In genomic region chr15:85100186-85100937, GRCh38 we compare ENCODE assay signal across 13 cellular contexts.
DNase-seq lines count a peak whose midpoint lies in the region; ATAC-seq lines count a peak whose summit lies in the region.
"Had no signal": no experiment of that assay in that cellular context is flagged by ENCODE, and none has a peak within 500 bp of the region (broad histone marks: within the 10 kb centered on the region; RNA-seq: fewer than 3 reads in every experiment).

No MANE protein-coding gene starts in this region.

- peak; percentile 89 for ATAC-seq in effector memory CD8-positive, alpha-beta T cell (replicated peaks)
- ATAC-seq: gastrocnemius medialis, left cardiac atrium had no signal

- H3K27ac ChIP-seq in temporal lobe (ENCODE audit: low read depth, low read length): peak overlapping the region; percentile 90
- H3K27ac ChIP-seq: gastrocnemius medialis, vagina had no signal

- H3K9me3 Mint-ChIP-seq in effector memory CD8-positive, alpha-beta T cell: no peaks in the 10 kb centered on the region
- H3K9me3 Mint-ChIP-seq: activated CD4-positive, alpha-beta memory T cell treated with anti-CD3 and anti-CD28 coated beads for 36 hours had no signal

- H3K4me1 Mint-ChIP-seq in effector memory CD8-positive, alpha-beta T cell (ENCODE audit: low read depth in 2 of 2): peaks cover 0 to 5% of the 10 kb centered on the region in 2 donors

- H3K4me3 Mint-ChIP-seq in effector memory CD8-positive, alpha-beta T cell: no peak overlapping the region
- H3K4me3 Mint-ChIP-seq: activated CD4-positive, alpha-beta memory T cell treated with anti-CD3 and anti-CD28 coated beads for 36 hours had no signal

- no peaks in the 10 kb centered on the region for H3K27me3 Mint-ChIP-seq in effector memory CD8-positive, alpha-beta T cell
- H3K27me3 Mint-ChIP-seq: activated CD4-positive, alpha-beta memory T cell treated with anti-CD3 and anti-CD28 coated beads for 36 hours had no signal

- peaks cover 9% of the 10 kb centered on the region for H3K36me3 Mint-ChIP-seq in effector memory CD8-positive, alpha-beta T cell (ENCODE audit: insufficient read depth)

- DNase-seq in activated effector memory CD4-positive, alpha-beta T cell treated with anti-CD3 and anti-CD28 coated beads, Interleukin-2, amount 50 U/mL, for 16 hours: peak; percentile 63
- DNase-seq in activated effector memory CD4-positive, alpha-beta T cell treated with Interleukin-2 at 50 U/mL for 16 hours: no peak
- peak; percentile 27 for DNase-seq in NCI-H510A treated with DMSO at 0.1 percent for 48 hours (lab: John Stamatoyannopoulos, UW)
- DNase-seq in effector memory CD8-positive, alpha-beta T cell: peak in 2 of 3 experiments; percentile 6 to 9
- DNase-seq in T-helper 9 cell: no peak
- DNase-seq in NCI-H1048 (lab: John Stamatoyannopoulos, UW): no peak
- no peak for DNase-seq in COR-L47 (lab: John Stamatoyannopoulos, UW)
- DNase-seq: activated CD4-positive, alpha-beta memory T cell treated with anti-CD3 and anti-CD28 coated beads for 36 hours; gastrocnemius medialis; left cardiac atrium; NCI-H1436 had no signal

- H3K27ac Mint-ChIP-seq in effector memory CD8-positive, alpha-beta T cell: no peak overlapping the region
- H3K27ac Mint-ChIP-seq: activated CD4-positive, alpha-beta memory T cell treated with anti-CD3 and anti-CD28 coated beads for 36 hours had no signal

Comparison
In these comparisons a context has a peak if more than half of its experiments do, and no peak if none do; other contexts are left out.
1. DNase-seq: peak in activated effector memory CD4-positive, alpha-beta T cell treated with anti-CD3 and anti-CD28 coated beads, Interleukin-2, amount 50 U/mL, for 16 hours (single experiment), NCI-H510A treated with DMSO at 0.1 percent for 48 hours (single experiment) and effector memory CD8-positive, alpha-beta T cell (2 of 3); none in activated effector memory CD4-positive, alpha-beta T cell treated with Interleukin-2 at 50 U/mL for 16 hours (single experiment), T-helper 9 cell (single experiment), NCI-H1048 (single experiment) and COR-L47 (single experiment).